In the genomic region with DNA sequence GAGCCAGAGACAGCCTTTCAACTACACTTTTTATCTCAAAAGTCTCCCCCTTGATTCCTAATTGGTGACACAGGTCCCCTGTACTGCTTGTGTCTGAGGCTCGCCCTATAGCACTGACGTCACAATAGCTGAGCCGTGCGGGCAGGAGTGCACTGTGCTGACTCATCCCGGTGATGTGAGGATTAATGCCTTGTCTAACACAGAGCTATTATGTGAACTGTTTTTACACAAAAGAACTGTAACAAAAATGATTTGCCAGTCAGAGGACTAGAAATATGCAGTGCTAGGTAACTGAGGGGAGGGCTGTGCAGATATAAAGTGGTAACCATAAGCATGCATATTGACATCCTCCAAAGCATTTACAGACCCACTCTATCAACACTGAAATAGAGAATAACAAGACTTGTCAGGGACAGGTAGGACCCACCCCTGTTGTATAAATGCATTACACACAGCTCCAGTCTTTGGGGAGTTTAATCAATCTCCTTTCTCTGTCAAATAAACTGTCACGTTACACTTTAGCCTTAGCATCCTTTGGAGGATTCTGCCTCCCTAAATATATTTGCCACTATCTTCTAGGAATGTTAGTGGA, we compare ENCODE assay signal across 11 cellular contexts.
DNase-seq lines count a peak whose midpoint lies in the region; ATAC-seq and TF ChIP-seq lines count a peak whose summit lies in the region.
"Had no signal": no experiment of that assay in that cellular context is flagged by ENCODE, and none has a peak within 500 bp of the region (broad histone marks: within the 10 kb centered on the region; RNA-seq: fewer than 3 reads in every experiment).

No MANE protein-coding gene starts in this region.

- H3K4ac ChIP-seq in trophoblast cell (ENCODE audit: low read depth, low read length): no peak overlapping the region

- H3K79me2 ChIP-seq in GM23338 (replicated peaks; ENCODE audit: insufficient read depth) (no peaks in the 10 kb centered on the region), trophoblast cell (ENCODE audit: control insufficient read depth, insufficient read depth, low read length, poor library complexity) (no peaks in the 10 kb centered on the region)

- ATAC-seq in GM23338 (no peak), GM18909 (IDR thresholded peaks at IDR 0.05; ENCODE audit: poor library complexity, unreplicated experiment) (no peak), HG03469 (IDR thresholded peaks at IDR 0.05; ENCODE audit: unreplicated experiment) (no peak)

- no peak overlapping the region for H4K8ac ChIP-seq in trophoblast cell (ENCODE audit: low read depth, low read length)

- no peak overlapping the region for H3K4me3 Mint-ChIP-seq in GM23338

- no peak overlapping the region for H2BK12ac ChIP-seq in trophoblast cell (ENCODE audit: low read length)

- H3K23ac ChIP-seq in trophoblast cell (ENCODE audit: low read length): no peak overlapping the region

- no peaks in the 10 kb centered on the region for H3K27me3 ChIP-seq in GM23338 (ENCODE audit: insufficient read depth)
- no peaks in the 10 kb centered on the region for H3K27me3 ChIP-seq in trophoblast cell (ENCODE audit: insufficient read depth, low read length)
- H3K27me3 ChIP-seq: ovary, stomach had no signal

- no peak for TF ChIP-seq CTCF in GM23338 (conservative IDR thresholded peaks at IDR 0.05; ENCODE audit: low read depth in 2 of 2)

- H3K4me1 Mint-ChIP-seq in GM23338: peaks cover 9% of the 10 kb centered on the region; the same call in 2 of the 3 replicates

- no peak overlapping the region for H2AK5ac ChIP-seq in trophoblast cell (ENCODE audit: low read length)

- H3K36me3 ChIP-seq in GM23338 (ENCODE audit: insufficient read depth) (no peaks in the 10 kb centered on the region), trophoblast cell (ENCODE audit: control insufficient read depth in 1 of 2, insufficient read depth in 2 of 2, low read length in 2 of 2) (no peaks in the 10 kb centered on the region)
- H3K36me3 ChIP-seq: ovary, stomach had no signal

- H4K20me1 ChIP-seq in GM23338 (replicated peaks; ENCODE audit: insufficient read depth): no peaks in the 10 kb centered on the region

- H2AFZ ChIP-seq in GM23338: no peak overlapping the region
- H2AFZ ChIP-seq in trophoblast cell (ENCODE audit: insufficient read depth, low read length, poor library complexity): no peak overlapping the region

- no peak overlapping the region for H4K91ac ChIP-seq in trophoblast cell (ENCODE audit: low read depth, low read length)

- H3K9me3 ChIP-seq in trophoblast cell (ENCODE audit: insufficient read depth, low read depth, low read length): no peaks in the 10 kb centered on the region
- H3K9me3 ChIP-seq: ovary, stomach had no signal

- H3F3A ChIP-seq in GM23338 (replicated peaks; ENCODE audit: low read depth): no peaks in the 10 kb centered on the region

- no peak overlapping the region for H2BK120ac ChIP-seq in trophoblast cell (ENCODE audit: insufficient read depth, low read length, poor library complexity)

- H3K4me1 ChIP-seq in GM23338 (ENCODE audit: insufficient read depth) (no peaks in the 10 kb centered on the region; the same call in 1 of the 2 replicates), trophoblast cell (ENCODE audit: control insufficient read depth in 1 of 2, insufficient read depth in 2 of 2, low read length in 2 of 2) (peaks cover 0 to 4% of the 10 kb centered on the region in 2 experiments)

- no peak overlapping the region for H3K9ac ChIP-seq in trophoblast cell (ENCODE audit: low read length)

- WGBS in trophoblast cell (ENCODE audit: extremely low coverage, insufficient coverage, insufficient read length): no CpG with 5 or more reads among the region's 6 CpGs

- no peak overlapping the region for H2BK5ac ChIP-seq in trophoblast cell (ENCODE audit: low read depth, low read length, poor library complexity)

- peak overlapping the region; percentile 62; the same call in 1 of the 2 replicates for H3K27ac Mint-ChIP-seq in GM23338

- H3K36me3 Mint-ChIP-seq in GM23338 (ENCODE audit: low read depth): no peaks in the 10 kb centered on the region

- no peak for DNase-seq in GM23338 (ENCODE audit: low spot score)
- DNase-seq in NCI-H460 (ENCODE audit: extremely low read depth, low read depth): peak; percentile 45
- peak; percentile 55 for DNase-seq in dedifferentiated amniotic fluid mesenchymal stem cell (ENCODE audit: extremely low spot score)
- DNase-seq in trophoblast cell: peak; percentile 95 to 96
- no peak for DNase-seq in activated effector memory CD4-positive, alpha-beta T cell treated with anti-CD3 and anti-CD28 coated beads, Interleukin-2, amount 50 U/mL, for 16 hours
- no peak for DNase-seq in ureter (ENCODE audit: low spot score)
- DNase-seq: NCI-H510A, ovary, stomach had no signal

- H3K27ac ChIP-seq in GM23338 (ENCODE audit: low read depth): no peak overlapping the region
- no peak overlapping the region for H3K27ac ChIP-seq in trophoblast cell (ENCODE audit: low read depth, low read length)
- H3K27ac ChIP-seq: ovary, stomach had no signal

- no peak overlapping the region for H3K18ac ChIP-seq in trophoblast cell (ENCODE audit: low read length)

- no peak overlapping the region for H3K4me2 ChIP-seq in GM23338
- no peak overlapping the region for H3K4me2 ChIP-seq in trophoblast cell (ENCODE audit: low read length)

- no peak overlapping the region for H4K12ac ChIP-seq in trophoblast cell (ENCODE audit: low read depth, low read length)

- H3K9me3 Mint-ChIP-seq in GM23338: no peaks in the 10 kb centered on the region

- no peaks in the 10 kb centered on the region for H3K9me2 ChIP-seq in GM23338 (ENCODE audit: insufficient read depth)

- no peak overlapping the region for H3K14ac ChIP-seq in trophoblast cell (ENCODE audit: low read length)

- H3K79me1 ChIP-seq in trophoblast cell (ENCODE audit: low read length): no peaks in the 10 kb centered on the region

- H3K27me3 Mint-ChIP-seq in GM23338 (ENCODE audit: insufficient read depth, low read depth, poor library complexity): no peaks in the 10 kb centered on the region

- H3K4me3 ChIP-seq in GM23338: no peak overlapping the region
- H3K4me3 ChIP-seq in trophoblast cell (ENCODE audit: low read depth, low read length): no peak overlapping the region
- H3K4me3 ChIP-seq: ovary, stomach had no signal

TF ChIP-seq in GM23338, 12 proteins besides CTCF, POLR2A, EP300 and RAD21:
- no peak for TF ChIP-seq CREB1 (CRISPR knock-in tag; IDR thresholded peaks at IDR 0.05; ENCODE audit: low read depth)
- no peak for TF ChIP-seq EZH2phosphoT487 (IDR thresholded peaks at IDR 0.05; ENCODE audit: unreplicated experiment)
- no peak for TF ChIP-seq ZNF331 (CRISPR knock-in tag; IDR thresholded peaks at IDR 0.05; ENCODE audit: low read depth)
TF ChIP-seq in GM23338: peak in this region for 0.

Comparison
In these comparisons a context has a peak if more than half of its experiments do, and no peak if none do; other contexts are left out.
1. DNase-seq: peak in NCI-H460 (single experiment), dedifferentiated amniotic fluid mesenchymal stem cell (single experiment) and trophoblast cell (2 of 2); none in GM23338 (single experiment), activated effector memory CD4-positive, alpha-beta T cell treated with anti-CD3 and anti-CD28 coated beads, Interleukin-2, amount 50 U/mL, for 16 hours (single experiment) and ureter (single experiment).